12 cellular contexts compared by ENCODE assay signal in the genomic region with DNA sequence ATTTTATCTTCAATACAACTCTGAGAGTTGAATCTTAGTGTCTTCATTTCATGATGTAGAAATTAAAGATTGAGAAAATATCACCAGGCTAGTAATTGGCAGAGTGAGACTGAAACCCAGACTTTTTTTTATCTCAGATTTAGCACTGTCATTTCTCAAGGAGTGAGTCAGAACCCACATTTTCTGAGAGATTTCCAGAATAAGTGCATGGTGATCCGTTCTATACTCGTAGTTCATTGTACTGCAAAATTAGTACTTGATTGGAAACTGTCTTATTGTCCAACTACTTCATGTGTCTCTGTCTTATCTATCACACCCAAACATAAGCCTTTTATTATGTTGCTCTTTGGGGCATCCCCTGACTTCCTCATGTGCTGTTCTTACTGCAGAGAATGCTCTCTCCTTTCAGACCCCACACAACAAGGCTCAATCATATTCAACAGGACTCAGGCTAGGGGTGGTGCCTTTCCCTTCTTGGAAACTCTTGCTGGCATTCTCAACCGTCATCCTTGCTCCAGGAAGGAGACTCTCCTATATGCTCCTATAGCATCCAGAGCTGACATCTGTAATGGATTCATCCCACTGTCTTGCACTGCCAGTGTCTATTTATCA.
DNase-seq lines count a peak whose midpoint lies in the region; ATAC-seq and TF ChIP-seq lines count a peak whose summit lies in the region.
"Had no signal": no experiment of that assay in that cellular context is flagged by ENCODE, and none has a peak within 500 bp of the region (broad histone marks: within the 10 kb centered on the region; RNA-seq: fewer than 3 reads in every experiment).

No MANE protein-coding gene starts in this region.

- H3K36me3 Mint-ChIP-seq in activated T-cell treated with anti-CD3 and anti-CD28 coated beads, Interleukin-2, amount 50 U/mL, for 4 hours (ENCODE audit: insufficient read depth): no peaks in the 10 kb centered on the region
- H3K36me3 Mint-ChIP-seq in activated T-helper 2 cell treated with anti-CD3 and anti-CD28 coated beads, Interferon-gamma antibody, Interleukin-2, Interleukin-4, amounts not matched to agents 10 μg/mL and 5 μg/mL and 100 μg/mL, durations not matched to agents 14 hours and 24 hours and 36 hours (ENCODE audit: low read depth): no peaks in the 10 kb centered on the region

- TF ChIP-seq POLR2A in testis (IDR thresholded peaks at IDR 0.05): no peak

- no peak for TF ChIP-seq CTCF in RWPE2 (IDR thresholded peaks at IDR 0.05; ENCODE audit: poor library complexity, severe bottlenecking)
- no peak for TF ChIP-seq CTCF in thoracic aorta (IDR thresholded peaks at IDR 0.05)
- no peak for TF ChIP-seq CTCF in testis (IDR thresholded peaks at IDR 0.05)

- H3K4me1 ChIP-seq in RWPE2 (ENCODE audit: insufficient read depth, poor library complexity, severe bottlenecking) (peaks cover 75% of the 10 kb centered on the region), thoracic aorta (ENCODE audit: control insufficient read depth in 1 of 2, low read depth in 2 of 2) (peaks cover 37 to 88% of the 10 kb centered on the region in 2 donors), testis (peaks cover 7% of the 10 kb centered on the region)

- peaks cover 7% of the 10 kb centered on the region for H3K27me3 Mint-ChIP-seq in activated T-cell treated with anti-CD3 and anti-CD28 coated beads, Interleukin-2, amount 50 U/mL, for 4 hours (ENCODE audit: low read depth)
- H3K27me3 Mint-ChIP-seq in activated T-helper 2 cell treated with anti-CD3 and anti-CD28 coated beads, Interferon-gamma antibody, Interleukin-2, Interleukin-4, amounts not matched to agents 10 μg/mL and 5 μg/mL and 100 μg/mL, durations not matched to agents 14 hours and 24 hours and 36 hours (ENCODE audit: low read depth): peaks cover 21% of the 10 kb centered on the region

- H3K27me3 ChIP-seq in RWPE2 (ENCODE audit: insufficient read depth, poor library complexity, severe bottlenecking) (no peaks in the 10 kb centered on the region), thoracic aorta (replicated peaks; ENCODE audit: insufficient read depth) (no peaks in the 10 kb centered on the region), testis (no peaks in the 10 kb centered on the region)
- H3K27me3 ChIP-seq: heart right ventricle, ovary, SJCRH30 had no signal

- intact Hi-C loops in activated T-helper 2 cell treated with anti-CD3 and anti-CD28 coated beads, Interferon-gamma antibody, Interleukin-2, Interleukin-4, amounts not matched to agents 10 μg/mL and 5 μg/mL and 100 μg/mL, durations not matched to agents 14 hours and 24 hours and 36 hours (cut with micrococcal nuclease): no loop called here
- intact Hi-C loops in testis (cut with DNase I; ENCODE audit: low total_unique reads): no loop called here

- no peaks in the 10 kb centered on the region for H3K9me3 ChIP-seq in RWPE2 (ENCODE audit: severe bottlenecking)
- no peaks in the 10 kb centered on the region for H3K9me3 ChIP-seq in thoracic aorta
- no peaks in the 10 kb centered on the region for H3K9me3 ChIP-seq in testis
- H3K9me3 ChIP-seq: heart right ventricle, ovary, SJCRH30 had no signal

- no peaks in the 10 kb centered on the region for H3K4me1 Mint-ChIP-seq in activated T-cell treated with anti-CD3 and anti-CD28 coated beads, Interleukin-2, amount 50 U/mL, for 4 hours (ENCODE audit: low read depth)
- H3K4me1 Mint-ChIP-seq in activated T-helper 2 cell treated with anti-CD3 and anti-CD28 coated beads, Interferon-gamma antibody, Interleukin-2, Interleukin-4, amounts not matched to agents 10 μg/mL and 5 μg/mL and 100 μg/mL, durations not matched to agents 14 hours and 24 hours and 36 hours (ENCODE audit: low read depth): peaks cover 3% of the 10 kb centered on the region

- ATAC-seq in activated T-cell treated with anti-CD3 and anti-CD28 coated beads, Interleukin-2, amount 50 U/mL, for 4 hours: peak; percentile 51 to 52
- ATAC-seq in RWPE2 (ENCODE audit: low read depth) (0 out of 3 replicates have a peak, but pooled peaks have one; percentile 4), thoracic aorta (ENCODE audit: insufficient number of reproducible peaks, low FRiP score, low read depth) (no peak)
- ATAC-seq: heart right ventricle had no signal

- H3K27ac Mint-ChIP-seq in activated T-helper 2 cell treated with anti-CD3 and anti-CD28 coated beads, Interferon-gamma antibody, Interleukin-2, Interleukin-4, amounts not matched to agents 10 μg/mL and 5 μg/mL and 100 μg/mL, durations not matched to agents 14 hours and 24 hours and 36 hours: no peak overlapping the region

- H3K4me3 Mint-ChIP-seq in activated T-cell treated with anti-CD3 and anti-CD28 coated beads, Interleukin-2, amount 50 U/mL, for 4 hours: no peak overlapping the region
- no peak overlapping the region for H3K4me3 Mint-ChIP-seq in activated T-helper 2 cell treated with anti-CD3 and anti-CD28 coated beads, Interferon-gamma antibody, Interleukin-2, Interleukin-4, amounts not matched to agents 10 μg/mL and 5 μg/mL and 100 μg/mL, durations not matched to agents 14 hours and 24 hours and 36 hours (ENCODE audit: low read depth)

- no peak for DNase-seq in activated T-cell treated with anti-CD3 and anti-CD28 coated beads, Interleukin-2, amount 50 U/mL, for 4 hours
- no peak for DNase-seq in activated T-cell treated with anti-CD3 and anti-CD28 coated beads, Interleukin-2, amount 50 U/mL, for 1 hour
- DNase-seq in RWPE2 (ENCODE audit: low spot score) (no peak), fibroblast of gingiva (ENCODE audit: low read depth) (peak; percentile 67), thoracic aorta (ENCODE audit: low spot score) (no peak), testis (no peak)
- no peak for DNase-seq in activated T-helper 2 cell treated with anti-CD3 and anti-CD28 coated beads, Interferon-gamma antibody, Interleukin-2, Interleukin-4, amounts not matched to agents 10 μg/mL and 5 μg/mL and 100 μg/mL, durations not matched to agents 14 hours and 24 hours and 36 hours (ENCODE audit: low spot score)
- DNase-seq in activated CD4-positive, alpha-beta T cell treated with anti-CD3 and anti-CD28 coated beads for 4 hours: no peak
- DNase-seq: heart right ventricle, NCI-H526 treated with DMSO at 0.1 percent for 48 hours, ovary, SJCRH30 had no signal

- H3K27ac ChIP-seq in RWPE2 (ENCODE audit: poor library complexity, severe bottlenecking) (peak overlapping the region; percentile 98), thoracic aorta (peak overlapping the region; percentile 87 to 95), testis (peak overlapping the region in 1 of 2 donors; percentile 5)
- H3K27ac ChIP-seq: ovary, SJCRH30 had no signal

- H3K36me3 ChIP-seq in RWPE2 (ENCODE audit: low read depth) (peaks cover 20% of the 10 kb centered on the region), thoracic aorta (no peaks in the 10 kb centered on the region), testis (ENCODE audit: low read depth, missing control alignments) (no peaks in the 10 kb centered on the region)
- H3K36me3 ChIP-seq: heart right ventricle, ovary, SJCRH30 had no signal

- H3K4me3 ChIP-seq in RWPE2 (ENCODE audit: severe bottlenecking): no peak overlapping the region
- no peak overlapping the region for H3K4me3 ChIP-seq in thoracic aorta
- H3K4me3 ChIP-seq in testis: no peak overlapping the region
- H3K4me3 ChIP-seq: heart right ventricle, ovary, SJCRH30 had no signal

- WGBS in testis, 2 donors: 61 to 64% methylated on average over 3 of the region's 3 CpGs

- no peaks in the 10 kb centered on the region for H3K9me3 Mint-ChIP-seq in activated T-cell treated with anti-CD3 and anti-CD28 coated beads, Interleukin-2, amount 50 U/mL, for 4 hours
- H3K9me3 Mint-ChIP-seq in activated T-helper 2 cell treated with anti-CD3 and anti-CD28 coated beads, Interferon-gamma antibody, Interleukin-2, Interleukin-4, amounts not matched to agents 10 μg/mL and 5 μg/mL and 100 μg/mL, durations not matched to agents 14 hours and 24 hours and 36 hours: no peaks in the 10 kb centered on the region
